In genomic region chr9:108182950-108183381, GRCh38 we compare ENCODE assay signal across 10 cellular contexts.
DNase-seq lines count a peak whose midpoint lies in the region; ATAC-seq and TF ChIP-seq lines count a peak whose summit lies in the region.
"Had no signal": no experiment of that assay in that cellular context is flagged by ENCODE, and none has a peak within 500 bp of the region (broad histone marks: within the 10 kb centered on the region; RNA-seq: fewer than 3 reads in every experiment).

No MANE protein-coding gene starts in this region.

- intact Hi-C loops in activated B cell treated with CpG ODN at 0.5 μM for 24 hours (cut with micrococcal nuclease): no loop called here

- H3K27me3 Mint-ChIP-seq in activated B cell treated with CpG ODN at 0.5 μM for 24 hours: no peaks in the 10 kb centered on the region
- H3K27me3 Mint-ChIP-seq in endodermal cell (ENCODE audit: insufficient read depth): peaks cover 47% of the 10 kb centered on the region
- H3K27me3 Mint-ChIP-seq in activated CD4-positive, alpha-beta T cell treated with anti-CD3 and anti-CD28 coated beads, Interleukin-2, amount 10 ng/mL, durations not matched to agents 7 days and 5 days: no peaks in the 10 kb centered on the region
- H3K27me3 Mint-ChIP-seq: B cell had no signal

- H3K9me3 ChIP-seq in endodermal cell (ENCODE audit: control insufficient read depth, low read length) (no peaks in the 10 kb centered on the region), suprapubic skin (no peaks in the 10 kb centered on the region)

- H3K4me3 ChIP-seq in endodermal cell (ENCODE audit: low read length) (no peak overlapping the region), suprapubic skin (no peak overlapping the region)

- peak; percentile 71 for ATAC-seq in GM19025 (IDR thresholded peaks at IDR 0.05; ENCODE audit: low read depth, unreplicated experiment)
- peak; percentile 82 for ATAC-seq in HG02981 (IDR thresholded peaks at IDR 0.05; ENCODE audit: unreplicated experiment)
- peak; percentile 52 for ATAC-seq in activated B cell treated with CpG ODN at 0.5 μM for 24 hours (ENCODE audit: low read depth)
- no peak for ATAC-seq in left lobe of liver

- no peak for TF ChIP-seq EP300 in suprapubic skin (IDR thresholded peaks at IDR 0.05)

- peak; percentile 52 for DNase-seq in A172 (ENCODE audit: low spot score)
- DNase-seq in activated B cell treated with CpG ODN at 0.5 μM for 24 hours: no peak
- no peak for DNase-seq in endodermal cell
- DNase-seq in activated CD4-positive, alpha-beta T cell treated with anti-CD3 and anti-CD28 coated beads, Interleukin-2, amount 10 ng/mL, durations not matched to agents 7 days and 5 days: no peak
- DNase-seq in suprapubic skin (ENCODE audit: low spot score in 2 of 2): no peak
- no peak for DNase-seq in left lobe of liver (ENCODE audit: low spot score)

- H3K27ac ChIP-seq in endodermal cell (ENCODE audit: low read depth, low read length) (no peak overlapping the region), suprapubic skin (no peak overlapping the region)
- H3K27ac ChIP-seq: HL-60 had no signal

- no peak for TF ChIP-seq POLR2A in suprapubic skin (IDR thresholded peaks at IDR 0.05)

- H3K9ac ChIP-seq in endodermal cell (ENCODE audit: extremely low read depth, low read length, poor library complexity, severe bottlenecking): no peak overlapping the region

- no peak overlapping the region for H3K27ac Mint-ChIP-seq in activated B cell treated with CpG ODN at 0.5 μM for 24 hours
- no peak overlapping the region for H3K27ac Mint-ChIP-seq in endodermal cell
- H3K27ac Mint-ChIP-seq in activated CD4-positive, alpha-beta T cell treated with anti-CD3 and anti-CD28 coated beads, Interleukin-2, amount 10 ng/mL, durations not matched to agents 7 days and 5 days: no peak overlapping the region
- H3K27ac Mint-ChIP-seq: B cell had no signal

- H3K36me3 Mint-ChIP-seq in activated B cell treated with CpG ODN at 0.5 μM for 24 hours (ENCODE audit: low read depth) (no peaks in the 10 kb centered on the region), endodermal cell (ENCODE audit: low read depth) (no peaks in the 10 kb centered on the region)
- H3K36me3 Mint-ChIP-seq in activated CD4-positive, alpha-beta T cell treated with anti-CD3 and anti-CD28 coated beads, Interleukin-2, amount 10 ng/mL, durations not matched to agents 7 days and 5 days (ENCODE audit: low read depth): no peaks in the 10 kb centered on the region

- 72 to 82% methylated on average over 2 to 5 of the region's 5 CpGs for WGBS in endodermal cell (ENCODE audit: insufficient coverage in 1 of 2, insufficient read length in 1 of 2), 2 experiments
- 77% methylated on average over 5 of the region's 5 CpGs for WGBS in suprapubic skin

- peaks cover 17% of the 10 kb centered on the region for H3K27me3 ChIP-seq in endodermal cell (ENCODE audit: control insufficient read depth, insufficient read depth, low read length, poor library complexity, severe bottlenecking)
- no peaks in the 10 kb centered on the region for H3K27me3 ChIP-seq in suprapubic skin

- H3K9me3 Mint-ChIP-seq in activated B cell treated with CpG ODN at 0.5 μM for 24 hours (no peaks in the 10 kb centered on the region), endodermal cell (no peaks in the 10 kb centered on the region)
- H3K9me3 Mint-ChIP-seq in activated CD4-positive, alpha-beta T cell treated with anti-CD3 and anti-CD28 coated beads, Interleukin-2, amount 10 ng/mL, durations not matched to agents 7 days and 5 days: no peaks in the 10 kb centered on the region

- H3K4me1 Mint-ChIP-seq in activated B cell treated with CpG ODN at 0.5 μM for 24 hours: no peaks in the 10 kb centered on the region
- no peaks in the 10 kb centered on the region for H3K4me1 Mint-ChIP-seq in endodermal cell
- H3K4me1 Mint-ChIP-seq in activated CD4-positive, alpha-beta T cell treated with anti-CD3 and anti-CD28 coated beads, Interleukin-2, amount 10 ng/mL, durations not matched to agents 7 days and 5 days: no peaks in the 10 kb centered on the region
- H3K4me1 Mint-ChIP-seq: B cell had no signal

- H3K4me1 ChIP-seq in endodermal cell (ENCODE audit: control insufficient read depth, insufficient read depth, low read length): peaks cover 3% of the 10 kb centered on the region
- H3K4me1 ChIP-seq in suprapubic skin: peaks cover 46% of the 10 kb centered on the region

- H3K4me3 Mint-ChIP-seq in activated B cell treated with CpG ODN at 0.5 μM for 24 hours (no peak overlapping the region), endodermal cell (no peak overlapping the region)
- H3K4me3 Mint-ChIP-seq in activated CD4-positive, alpha-beta T cell treated with anti-CD3 and anti-CD28 coated beads, Interleukin-2, amount 10 ng/mL, durations not matched to agents 7 days and 5 days: no peak overlapping the region
- H3K4me3 Mint-ChIP-seq: B cell had no signal

- CTCF ChIA-PET in activated B cell treated with CpG ODN at 0.5 μM for 24 hours (lab: Charles Lee): no interaction called here
- CTCF ChIA-PET in activated CD4-positive, alpha-beta T cell treated with anti-CD3 and anti-CD28 coated beads, Interleukin-2, amount 10 ng/mL, durations not matched to agents 7 days and 5 days (lab: Charles Lee): no interaction called here

- H3K36me3 ChIP-seq in endodermal cell (ENCODE audit: control insufficient read depth, insufficient read depth, low read length) (no peaks in the 10 kb centered on the region), suprapubic skin (no peaks in the 10 kb centered on the region)

- POLR2A ChIA-PET in activated B cell treated with CpG ODN at 0.5 μM for 24 hours (lab: Charles Lee): no interaction called here
- POLR2A ChIA-PET in activated CD4-positive, alpha-beta T cell treated with anti-CD3 and anti-CD28 coated beads, Interleukin-2, amount 10 ng/mL, durations not matched to agents 7 days and 5 days (lab: Charles Lee): no interaction called here

- TF ChIP-seq CTCF in activated B cell treated with CpG ODN at 0.5 μM for 24 hours (IDR thresholded peaks at IDR 0.05): no peak
- no peak for TF ChIP-seq CTCF in endodermal cell (conservative IDR thresholded peaks at IDR 0.05)
- TF ChIP-seq CTCF in suprapubic skin (IDR thresholded peaks at IDR 0.05): no peak
